In genomic region chr3:171490901-171491300, GRCh38 we compare ENCODE assay signal across 20 cellular contexts. TPM values are rescaled to one million over a fixed set of nuclear protein-coding genes. Genes with fewer than 3 reads are reported as not detected.
DNase-seq lines count a peak whose midpoint lies in the region; ATAC-seq and TF ChIP-seq lines count a peak whose summit lies in the region.
"Had no signal": no experiment of that assay in that cellular context is flagged by ENCODE, and none has a peak within 500 bp of the region (broad histone marks: within the 10 kb centered on the region; RNA-seq: fewer than 3 reads in every experiment).

No MANE protein-coding gene starts in this region.

- H3K4me1 ChIP-seq in MM.1S (ENCODE audit: low read length): no peaks in the 10 kb centered on the region
- H3K4me1 ChIP-seq: adrenal gland, SJCRH30, tibial nerve had no signal

- peak overlapping the region; percentile 85 for H3K27ac Mint-ChIP-seq in activated naive CD4-positive, alpha-beta T cell treated with anti-CD3 and anti-CD28 coated beads, Interleukin-2, amount 10 ng/mL, durations not matched to agents 7 days and 5 days
- H3K27ac Mint-ChIP-seq in activated naive CD4-positive, alpha-beta T cell treated with anti-CD3 and anti-CD28 coated beads, Interleukin-2, amount 50 U/mL, for 72 hours: peak overlapping the region in 1 of 2 donors; percentile 74
- peak overlapping the region; percentile 50 for H3K27ac Mint-ChIP-seq in activated naive CD8-positive, alpha-beta T cell treated with anti-CD3 and anti-CD28 coated beads, Interleukin-2, amount 50 U/mL, for 24 hours
- H3K27ac Mint-ChIP-seq in stimulated activated naive CD8-positive, alpha-beta T cell treated with anti-CD3 and anti-CD28 coated beads, Interleukin-15, amount 100 ng/mL, for 72 hours: peak overlapping the region; percentile 83 to 84

- H3K4me1 Mint-ChIP-seq in activated naive CD4-positive, alpha-beta T cell treated with anti-CD3 and anti-CD28 coated beads, Interleukin-2, amount 10 ng/mL, durations not matched to agents 7 days and 5 days: peaks cover 52% of the 10 kb centered on the region
- H3K4me1 Mint-ChIP-seq in activated naive CD8-positive, alpha-beta T cell treated with anti-CD3 and anti-CD28 coated beads, Interleukin-2, amount 50 U/mL, for 24 hours: peaks cover 37% of the 10 kb centered on the region
- H3K4me1 Mint-ChIP-seq in stimulated activated naive CD8-positive, alpha-beta T cell treated with anti-CD3 and anti-CD28 coated beads, Interleukin-15, amount 100 ng/mL, for 72 hours: peaks cover 44% of the 10 kb centered on the region

- H3K79me2 ChIP-seq in MM.1S (ENCODE audit: low read length): no peaks in the 10 kb centered on the region

- no peaks in the 10 kb centered on the region for H3K9me2 ChIP-seq in MM.1S (replicated peaks; ENCODE audit: insufficient read depth, low read length)

- in situ Hi-C loops in KBM-7 (cut with MboI; ENCODE audit: low pct_unique_long_range_greater_than_20kb, low sequenced_read_pairs): no loop called here

- no peaks in the 10 kb centered on the region for H4K20me1 ChIP-seq in MM.1S (ENCODE audit: insufficient read depth, low read length)

- H3K4me3 ChIP-seq in MM.1S (ENCODE audit: low read length): no peak overlapping the region
- H3K4me3 ChIP-seq: adrenal gland, PC-9, SJCRH30, tibial nerve had no signal

- CTCF ChIA-PET in activated naive CD4-positive, alpha-beta T cell treated with anti-CD3 and anti-CD28 coated beads, Interleukin-2, amount 10 ng/mL, durations not matched to agents 7 days and 5 days (lab: Charles Lee): interaction anchor here (0.8 to 1.8 kb wide), 3 partner anchors 12 to 31 kb away, joined by 3 to 4 read pairs (median 3); partner anchors contain the start of gene TNIK

- H2AFZ ChIP-seq in MM.1S (ENCODE audit: low read length): peak overlapping the region; percentile 28
- H2AFZ ChIP-seq: PC-9 had no signal

- H3K9ac ChIP-seq in MM.1S (ENCODE audit: low read length): no peak overlapping the region

- H3K4me2 ChIP-seq in MM.1S (ENCODE audit: low read depth, low read length): peak overlapping the region; percentile 22; the same call in 1 of the 2 replicates
- H3K4me2 ChIP-seq: PC-9 had no signal

- H3K9me3 Mint-ChIP-seq in activated naive CD4-positive, alpha-beta T cell treated with anti-CD3 and anti-CD28 coated beads, Interleukin-2, amount 10 ng/mL, durations not matched to agents 7 days and 5 days: no peaks in the 10 kb centered on the region
- H3K9me3 Mint-ChIP-seq in activated naive CD4-positive, alpha-beta T cell treated with anti-CD3 and anti-CD28 coated beads, Interleukin-2, amount 50 U/mL, for 72 hours: peaks cover 6 to 10% of the 10 kb centered on the region in 2 donors
- H3K9me3 Mint-ChIP-seq in activated naive CD8-positive, alpha-beta T cell treated with anti-CD3 and anti-CD28 coated beads, Interleukin-2, amount 50 U/mL, for 24 hours: no peaks in the 10 kb centered on the region
- no peaks in the 10 kb centered on the region for H3K9me3 Mint-ChIP-seq in stimulated activated naive CD8-positive, alpha-beta T cell treated with anti-CD3 and anti-CD28 coated beads, Interleukin-15, amount 100 ng/mL, for 72 hours

- no peaks in the 10 kb centered on the region for H3K27me3 ChIP-seq in MM.1S (replicated peaks; ENCODE audit: insufficient read depth, low read length)
- H3K27me3 ChIP-seq: adrenal gland, SJCRH30, tibial nerve had no signal

- no peaks in the 10 kb centered on the region for H3F3A ChIP-seq in MM.1S (ENCODE audit: insufficient read depth, low read length)

- H3K27me3 Mint-ChIP-seq in activated naive CD4-positive, alpha-beta T cell treated with anti-CD3 and anti-CD28 coated beads, Interleukin-2, amount 10 ng/mL, durations not matched to agents 7 days and 5 days: no peaks in the 10 kb centered on the region
- no peaks in the 10 kb centered on the region for H3K27me3 Mint-ChIP-seq in activated naive CD8-positive, alpha-beta T cell treated with anti-CD3 and anti-CD28 coated beads, Interleukin-2, amount 50 U/mL, for 24 hours
- no peaks in the 10 kb centered on the region for H3K27me3 Mint-ChIP-seq in stimulated activated naive CD8-positive, alpha-beta T cell treated with anti-CD3 and anti-CD28 coated beads, Interleukin-15, amount 100 ng/mL, for 72 hours

- no peaks in the 10 kb centered on the region for H3K9me3 ChIP-seq in MM.1S (replicated peaks; ENCODE audit: insufficient read depth, low read length)
- H3K9me3 ChIP-seq: adrenal gland, SJCRH30, tibial nerve had no signal

- H3K36me3 Mint-ChIP-seq in activated naive CD4-positive, alpha-beta T cell treated with anti-CD3 and anti-CD28 coated beads, Interleukin-2, amount 10 ng/mL, durations not matched to agents 7 days and 5 days: peaks cover 10% of the 10 kb centered on the region
- H3K36me3 Mint-ChIP-seq in activated naive CD4-positive, alpha-beta T cell treated with anti-CD3 and anti-CD28 coated beads, Interleukin-2, amount 50 U/mL, for 72 hours: peaks cover 18 to 20% of the 10 kb centered on the region in 2 donors
- H3K36me3 Mint-ChIP-seq in activated naive CD8-positive, alpha-beta T cell treated with anti-CD3 and anti-CD28 coated beads, Interleukin-2, amount 50 U/mL, for 24 hours (ENCODE audit: low read depth): no peaks in the 10 kb centered on the region

- no peaks in the 10 kb centered on the region for H3K36me3 ChIP-seq in MM.1S (replicated peaks; ENCODE audit: insufficient read depth, low read length)
- H3K36me3 ChIP-seq: adrenal gland, SJCRH30, tibial nerve had no signal

- DNase-seq in activated naive CD4-positive, alpha-beta T cell treated with anti-CD3 and anti-CD28 coated beads, Interleukin-2, amount 10 ng/mL, durations not matched to agents 7 days and 5 days: no peak
- DNase-seq in activated naive CD4-positive, alpha-beta T cell treated with anti-CD3 and anti-CD28 coated beads, Interleukin-2, amount 50 U/mL, for 72 hours (ENCODE audit: low spot score in 2 of 2): no peak
- DNase-seq in MM.1S (no peak), KBM-7 (no peak), UCSD-AML1 (lab: John Stamatoyannopoulos, UW; ENCODE audit: unreplicated experiment) (no peak)
- DNase-seq in activated naive CD8-positive, alpha-beta T cell treated with anti-CD3 and anti-CD28 coated beads, Interleukin-2, amount 50 U/mL, for 24 hours: no peak
- no peak for DNase-seq in stimulated activated naive CD8-positive, alpha-beta T cell treated with anti-CD3 and anti-CD28 coated beads, Interleukin-15, amount 100 ng/mL, for 72 hours
- DNase-seq: adrenal gland, foreskin melanocyte, GOT3, kidney, mammary epithelial cell, NCI-H1694, NCI-H748 treated with DMSO at 0.1 percent for 48 hours, PC-9, right cardiac atrium, SJCRH30, T1000 had no signal

- TF ChIP-seq CTCF in MM.1S (IDR thresholded peaks at IDR 0.05; ENCODE audit: low read length): no peak

- H3K27ac ChIP-seq in MM.1S (ENCODE audit: low read length): no peak overlapping the region
- H3K27ac ChIP-seq: adrenal gland, PC-9, SJCRH30, tibial nerve had no signal

- H3K4me3 Mint-ChIP-seq in activated naive CD4-positive, alpha-beta T cell treated with anti-CD3 and anti-CD28 coated beads, Interleukin-2, amount 10 ng/mL, durations not matched to agents 7 days and 5 days: peak overlapping the region; percentile 47
- H3K4me3 Mint-ChIP-seq in activated naive CD8-positive, alpha-beta T cell treated with anti-CD3 and anti-CD28 coated beads, Interleukin-2, amount 50 U/mL, for 24 hours: peak overlapping the region; percentile 45
- H3K4me3 Mint-ChIP-seq in stimulated activated naive CD8-positive, alpha-beta T cell treated with anti-CD3 and anti-CD28 coated beads, Interleukin-15, amount 100 ng/mL, for 72 hours: peak overlapping the region; percentile 14 to 71

- no peak for ATAC-seq in activated naive CD4-positive, alpha-beta T cell treated with anti-CD3 and anti-CD28 coated beads, Interleukin-2, amount 50 U/mL, for 72 hours
- no peak for ATAC-seq in activated naive CD8-positive, alpha-beta T cell treated with anti-CD3 and anti-CD28 coated beads, Interleukin-2, amount 50 U/mL, for 24 hours
- ATAC-seq in stimulated activated naive CD8-positive, alpha-beta T cell treated with anti-CD3 and anti-CD28 coated beads, Interleukin-15, amount 100 ng/mL, for 72 hours: no peak
- ATAC-seq in HG02678 (IDR thresholded peaks at IDR 0.05; ENCODE audit: unreplicated experiment): no peak
- ATAC-seq: right cardiac atrium had no signal

RNA-seq across cellular contexts. Expression of gene TNIK, which starts 30.7 kb away (rescaled TPM):
- total RNA-seq in activated naive CD4-positive, alpha-beta T cell treated with anti-CD3 and anti-CD28 coated beads, Interleukin-2, amount 50 U/mL, for 72 hours: 10 to 100 TPM; 31.7 to 37.9 TPM
